10 cellular contexts compared by ENCODE assay signal in genomic region chr17:58693751-58694150, GRCh38. TPM values are rescaled to one million over a fixed set of nuclear protein-coding genes. Genes with fewer than 3 reads are reported as not detected.
A peak's percentile ranks its signal among the peaks of the same experiment; 100 is the strongest.
DNase-seq lines count a peak whose midpoint lies in the region; ATAC-seq and TF ChIP-seq lines count a peak whose summit lies in the region.
"Had no signal": no experiment of that assay in that cellular context is flagged by ENCODE, and none has a peak within 500 bp of the region (broad histone marks: within the 10 kb centered on the region; RNA-seq: fewer than 3 reads in every experiment).

No MANE protein-coding gene starts in this region.

- ATAC-seq in GM19328 (IDR thresholded peaks at IDR 0.05; ENCODE audit: unreplicated experiment) (no peak), HG03442 (IDR thresholded peaks at IDR 0.05; ENCODE audit: unreplicated experiment) (no peak), GM21723 (IDR thresholded peaks at IDR 0.05; ENCODE audit: unreplicated experiment) (no peak)

- DNase-seq in A673 (ENCODE audit: low spot score) (no peak), GM12865 (ENCODE audit: low read depth) (no peak), fibroblast of mammary gland (ENCODE audit: low read depth) (no peak), NCI-H146 treated with DMSO at 0.1 percent for 48 hours (lab: John Stamatoyannopoulos, UW; ENCODE audit: unreplicated experiment) (no peak)
- DNase-seq: H7 had no signal

- H3K27me3 ChIP-seq in A673 (replicated peaks; ENCODE audit: insufficient read depth, low read depth, low read length, poor library complexity): no peaks in the 10 kb centered on the region
- H3K27me3 ChIP-seq: right atrium auricular region had no signal

- intact Hi-C loops in A673 (cut with micrococcal nuclease; ENCODE audit: unreplicated experiment): loop anchor here (2.0 to 10.0 kb wide), 2 partner anchors 35 to 179 kb away; partner anchors contain the start of gene MTMR4

- BruUV-seq in A673 (replicated peaks; lab: Mats Ljungman, UMichigan): no TSS peak

- no peak overlapping the region for H3K27ac ChIP-seq in A673 (ENCODE audit: low read depth, low read length, poor library complexity, severe bottlenecking)
- H3K27ac ChIP-seq in VCaP: peak overlapping the region; percentile 76; the same call in 1 of the 2 replicates

- TF ChIP-seq CTCF in A673 (conservative IDR thresholded peaks at IDR 0.05; ENCODE audit: low read depth, low read length) (no peak), GM12865 (IDR thresholded peaks at IDR 0.05; ENCODE audit: insufficient read depth, low read depth, low read length, missing control alignments) (no peak), VCaP (conservative IDR thresholded peaks at IDR 0.05) (no peak), fibroblast of mammary gland (conservative IDR thresholded peaks at IDR 0.05; ENCODE audit: control insufficient read depth, insufficient read depth, low read depth, low read length) (no peak)

- H3K4me1 ChIP-seq in A673 (ENCODE audit: insufficient read depth, low read length, poor library complexity, severe bottlenecking): peaks cover 6% of the 10 kb centered on the region

- no peaks in the 10 kb centered on the region for H3K36me3 ChIP-seq in A673 (ENCODE audit: insufficient read depth, low read length, poor library complexity, severe bottlenecking)
- H3K36me3 ChIP-seq: right atrium auricular region had no signal

- CTCF ChIA-PET in A673 (lab: Charles Lee): no interaction called here

- no peaks in the 10 kb centered on the region for H3K9me3 ChIP-seq in A673 (ENCODE audit: low read depth, low read length, poor library complexity, severe bottlenecking)
- H3K9me3 ChIP-seq: right atrium auricular region had no signal

- POLR2A ChIA-PET in A673 (lab: Charles Lee; ENCODE audit: low non-redundant PET): interaction anchor here (0.6 kb wide), 1 partner anchor 16 kb away, joined by 20 read pairs; no protein-coding TSS in a partner anchor

- H3K4me3 ChIP-seq in A673 (ENCODE audit: low read depth, low read length, poor library complexity, severe bottlenecking) (peak overlapping the region; percentile 60), GM12865 (ENCODE audit: low read depth, low read length) (peak overlapping the region; percentile 86), fibroblast of mammary gland (ENCODE audit: control insufficient read depth, low read depth, low read length) (peak overlapping the region; percentile 84)

RNA-seq across cellular contexts. Expression of gene RAD51C, which starts 1.3 kb away (rescaled TPM):
- 79.8 and 80.4 TPM in 2 replicates for total RNA-seq in A673 (2021)

RNA-seq across cellular contexts. Expression of gene TEX14, which starts 1.9 kb away (rescaled TPM):
- total RNA-seq in A673 (2021): 0.26 and 0.50 TPM in 2 replicates
- total RNA-seq: right atrium auricular region had no signal
